1 cellular context compared by ENCODE assay signal in the genomic region with DNA sequence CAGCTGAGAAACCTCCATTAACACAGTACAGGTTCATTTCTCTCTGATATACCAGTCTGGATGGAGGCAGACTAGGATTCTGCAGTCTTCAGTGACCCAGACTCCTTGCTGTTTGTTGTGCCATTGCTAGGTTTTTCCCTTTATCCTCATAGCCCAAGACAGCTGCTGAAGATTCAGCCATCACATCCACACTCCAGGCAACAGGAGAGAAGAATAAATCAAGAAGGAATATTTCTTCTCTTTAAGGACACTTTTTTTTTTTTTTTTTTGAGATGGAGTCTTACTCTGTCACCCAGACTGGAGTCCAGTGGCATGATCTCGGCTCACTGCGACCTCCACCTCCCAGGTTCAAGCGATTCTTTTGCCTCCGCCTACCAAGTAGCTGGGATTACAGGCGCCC.
TF ChIP-seq lines count a peak whose summit lies in the region.

No MANE protein-coding gene starts in this region.

TF ChIP-seq in K562, 482 proteins besides CTCF, POLR2A, EP300 and RAD21:
- TF ChIP-seq NCOA4 (IDR thresholded peaks at IDR 0.05; ENCODE audit: partially characterized antibody) (no peak), HLTF (IDR thresholded peaks at IDR 0.05) (0 out of 2 replicates have a peak, but pooled peaks have one; percentile 61), CBX8 (IDR thresholded peaks at IDR 0.05; ENCODE audit: borderline replicate concordance, extremely low read depth, low read depth, low read length, poor library complexity, severe bottlenecking) (no peak), CBFA2T2 (conservative IDR thresholded peaks at IDR 0.05) (no peak), RBM25 (IDR thresholded peaks at IDR 0.05; ENCODE audit: low read depth, low read length, severe bottlenecking) (peak; percentile 54), HSF4 (CRISPR knock-in tag; IDR thresholded peaks at IDR 0.05; ENCODE audit: borderline replicate concordance) (no peak), MEIS2 (IDR thresholded peaks at IDR 0.05; ENCODE audit: partially characterized antibody) (no peak), MTA2 (IDR thresholded peaks at IDR 0.05; ENCODE audit: low read depth) (no peak), POLR2AphosphoS5 (IDR thresholded peaks at IDR 0.05; ENCODE audit: control insufficient read depth, insufficient read depth, low read depth, low read length) (no peak), NEUROD1 (IDR thresholded peaks at IDR 0.05; ENCODE audit: borderline replicate concordance, low read depth, low read length, partially characterized antibody) (no peak)
- TF ChIP-seq, protein P1, sequence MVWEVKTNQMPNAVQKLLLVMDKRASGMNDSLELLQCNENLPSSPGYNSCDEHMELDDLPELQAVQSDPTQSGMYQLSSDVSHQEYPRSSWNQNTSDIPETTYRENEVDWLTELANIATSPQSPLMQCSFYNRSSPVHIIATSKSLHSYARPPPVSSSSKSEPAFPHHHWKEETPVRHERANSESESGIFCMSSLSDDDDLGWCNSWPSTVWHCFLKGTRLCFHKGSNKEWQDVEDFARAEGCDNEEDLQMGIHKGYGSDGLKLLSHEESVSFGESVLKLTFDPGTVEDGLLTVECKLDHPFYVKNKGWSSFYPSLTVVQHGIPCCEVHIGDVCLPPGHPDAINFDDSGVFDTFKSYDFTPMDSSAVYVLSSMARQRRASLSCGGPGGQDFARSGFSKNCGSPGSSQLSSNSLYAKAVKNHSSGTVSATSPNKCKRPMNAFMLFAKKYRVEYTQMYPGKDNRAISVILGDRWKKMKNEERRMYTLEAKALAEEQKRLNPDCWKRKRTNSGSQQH (CRISPR knock-in tag; IDR thresholded peaks at IDR 0.05): no peak
- TF ChIP-seq, protein P2, sequence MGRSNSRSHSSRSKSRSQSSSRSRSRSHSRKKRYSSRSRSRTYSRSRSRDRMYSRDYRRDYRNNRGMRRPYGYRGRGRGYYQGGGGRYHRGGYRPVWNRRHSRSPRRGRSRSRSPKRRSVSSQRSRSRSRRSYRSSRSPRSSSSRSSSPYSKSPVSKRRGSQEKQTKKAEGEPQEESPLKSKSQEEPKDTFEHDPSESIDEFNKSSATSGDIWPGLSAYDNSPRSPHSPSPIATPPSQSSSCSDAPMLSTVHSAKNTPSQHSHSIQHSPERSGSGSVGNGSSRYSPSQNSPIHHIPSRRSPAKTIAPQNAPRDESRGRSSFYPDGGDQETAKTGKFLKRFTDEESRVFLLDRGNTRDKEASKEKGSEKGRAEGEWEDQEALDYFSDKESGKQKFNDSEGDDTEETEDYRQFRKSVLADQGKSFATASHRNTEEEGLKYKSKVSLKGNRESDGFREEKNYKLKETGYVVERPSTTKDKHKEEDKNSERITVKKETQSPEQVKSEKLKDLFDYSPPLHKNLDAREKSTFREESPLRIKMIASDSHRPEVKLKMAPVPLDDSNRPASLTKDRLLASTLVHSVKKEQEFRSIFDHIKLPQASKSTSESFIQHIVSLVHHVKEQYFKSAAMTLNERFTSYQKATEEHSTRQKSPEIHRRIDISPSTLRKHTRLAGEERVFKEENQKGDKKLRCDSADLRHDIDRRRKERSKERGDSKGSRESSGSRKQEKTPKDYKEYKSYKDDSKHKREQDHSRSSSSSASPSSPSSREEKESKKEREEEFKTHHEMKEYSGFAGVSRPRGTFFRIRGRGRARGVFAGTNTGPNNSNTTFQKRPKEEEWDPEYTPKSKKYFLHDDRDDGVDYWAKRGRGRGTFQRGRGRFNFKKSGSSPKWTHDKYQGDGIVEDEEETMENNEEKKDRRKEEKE (IDR thresholded peaks at IDR 0.05; ENCODE audit: borderline replicate concordance in 1 of 2, control insufficient read depth in 1 of 2, low read depth in 2 of 2, low read length in 1 of 2): no peak
- TF ChIP-seq, protein P3, sequence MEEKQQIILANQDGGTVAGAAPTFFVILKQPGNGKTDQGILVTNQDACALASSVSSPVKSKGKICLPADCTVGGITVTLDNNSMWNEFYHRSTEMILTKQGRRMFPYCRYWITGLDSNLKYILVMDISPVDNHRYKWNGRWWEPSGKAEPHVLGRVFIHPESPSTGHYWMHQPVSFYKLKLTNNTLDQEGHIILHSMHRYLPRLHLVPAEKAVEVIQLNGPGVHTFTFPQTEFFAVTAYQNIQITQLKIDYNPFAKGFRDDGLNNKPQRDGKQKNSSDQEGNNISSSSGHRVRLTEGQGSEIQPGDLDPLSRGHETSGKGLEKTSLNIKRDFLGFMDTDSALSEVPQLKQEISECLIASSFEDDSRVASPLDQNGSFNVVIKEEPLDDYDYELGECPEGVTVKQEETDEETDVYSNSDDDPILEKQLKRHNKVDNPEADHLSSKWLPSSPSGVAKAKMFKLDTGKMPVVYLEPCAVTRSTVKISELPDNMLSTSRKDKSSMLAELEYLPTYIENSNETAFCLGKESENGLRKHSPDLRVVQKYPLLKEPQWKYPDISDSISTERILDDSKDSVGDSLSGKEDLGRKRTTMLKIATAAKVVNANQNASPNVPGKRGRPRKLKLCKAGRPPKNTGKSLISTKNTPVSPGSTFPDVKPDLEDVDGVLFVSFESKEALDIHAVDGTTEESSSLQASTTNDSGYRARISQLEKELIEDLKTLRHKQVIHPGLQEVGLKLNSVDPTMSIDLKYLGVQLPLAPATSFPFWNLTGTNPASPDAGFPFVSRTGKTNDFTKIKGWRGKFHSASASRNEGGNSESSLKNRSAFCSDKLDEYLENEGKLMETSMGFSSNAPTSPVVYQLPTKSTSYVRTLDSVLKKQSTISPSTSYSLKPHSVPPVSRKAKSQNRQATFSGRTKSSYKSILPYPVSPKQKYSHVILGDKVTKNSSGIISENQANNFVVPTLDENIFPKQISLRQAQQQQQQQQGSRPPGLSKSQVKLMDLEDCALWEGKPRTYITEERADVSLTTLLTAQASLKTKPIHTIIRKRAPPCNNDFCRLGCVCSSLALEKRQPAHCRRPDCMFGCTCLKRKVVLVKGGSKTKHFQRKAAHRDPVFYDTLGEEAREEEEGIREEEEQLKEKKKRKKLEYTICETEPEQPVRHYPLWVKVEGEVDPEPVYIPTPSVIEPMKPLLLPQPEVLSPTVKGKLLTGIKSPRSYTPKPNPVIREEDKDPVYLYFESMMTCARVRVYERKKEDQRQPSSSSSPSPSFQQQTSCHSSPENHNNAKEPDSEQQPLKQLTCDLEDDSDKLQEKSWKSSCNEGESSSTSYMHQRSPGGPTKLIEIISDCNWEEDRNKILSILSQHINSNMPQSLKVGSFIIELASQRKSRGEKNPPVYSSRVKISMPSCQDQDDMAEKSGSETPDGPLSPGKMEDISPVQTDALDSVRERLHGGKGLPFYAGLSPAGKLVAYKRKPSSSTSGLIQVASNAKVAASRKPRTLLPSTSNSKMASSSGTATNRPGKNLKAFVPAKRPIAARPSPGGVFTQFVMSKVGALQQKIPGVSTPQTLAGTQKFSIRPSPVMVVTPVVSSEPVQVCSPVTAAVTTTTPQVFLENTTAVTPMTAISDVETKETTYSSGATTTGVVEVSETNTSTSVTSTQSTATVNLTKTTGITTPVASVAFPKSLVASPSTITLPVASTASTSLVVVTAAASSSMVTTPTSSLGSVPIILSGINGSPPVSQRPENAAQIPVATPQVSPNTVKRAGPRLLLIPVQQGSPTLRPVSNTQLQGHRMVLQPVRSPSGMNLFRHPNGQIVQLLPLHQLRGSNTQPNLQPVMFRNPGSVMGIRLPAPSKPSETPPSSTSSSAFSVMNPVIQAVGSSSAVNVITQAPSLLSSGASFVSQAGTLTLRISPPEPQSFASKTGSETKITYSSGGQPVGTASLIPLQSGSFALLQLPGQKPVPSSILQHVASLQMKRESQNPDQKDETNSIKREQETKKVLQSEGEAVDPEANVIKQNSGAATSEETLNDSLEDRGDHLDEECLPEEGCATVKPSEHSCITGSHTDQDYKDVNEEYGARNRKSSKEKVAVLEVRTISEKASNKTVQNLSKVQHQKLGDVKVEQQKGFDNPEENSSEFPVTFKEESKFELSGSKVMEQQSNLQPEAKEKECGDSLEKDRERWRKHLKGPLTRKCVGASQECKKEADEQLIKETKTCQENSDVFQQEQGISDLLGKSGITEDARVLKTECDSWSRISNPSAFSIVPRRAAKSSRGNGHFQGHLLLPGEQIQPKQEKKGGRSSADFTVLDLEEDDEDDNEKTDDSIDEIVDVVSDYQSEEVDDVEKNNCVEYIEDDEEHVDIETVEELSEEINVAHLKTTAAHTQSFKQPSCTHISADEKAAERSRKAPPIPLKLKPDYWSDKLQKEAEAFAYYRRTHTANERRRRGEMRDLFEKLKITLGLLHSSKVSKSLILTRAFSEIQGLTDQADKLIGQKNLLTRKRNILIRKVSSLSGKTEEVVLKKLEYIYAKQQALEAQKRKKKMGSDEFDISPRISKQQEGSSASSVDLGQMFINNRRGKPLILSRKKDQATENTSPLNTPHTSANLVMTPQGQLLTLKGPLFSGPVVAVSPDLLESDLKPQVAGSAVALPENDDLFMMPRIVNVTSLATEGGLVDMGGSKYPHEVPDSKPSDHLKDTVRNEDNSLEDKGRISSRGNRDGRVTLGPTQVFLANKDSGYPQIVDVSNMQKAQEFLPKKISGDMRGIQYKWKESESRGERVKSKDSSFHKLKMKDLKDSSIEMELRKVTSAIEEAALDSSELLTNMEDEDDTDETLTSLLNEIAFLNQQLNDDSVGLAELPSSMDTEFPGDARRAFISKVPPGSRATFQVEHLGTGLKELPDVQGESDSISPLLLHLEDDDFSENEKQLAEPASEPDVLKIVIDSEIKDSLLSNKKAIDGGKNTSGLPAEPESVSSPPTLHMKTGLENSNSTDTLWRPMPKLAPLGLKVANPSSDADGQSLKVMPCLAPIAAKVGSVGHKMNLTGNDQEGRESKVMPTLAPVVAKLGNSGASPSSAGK (IDR thresholded peaks at IDR 0.05): no peak
